In genomic region chr1:84348240-84348555, GRCh38 we compare ENCODE assay signal across 1 cellular context.
TF ChIP-seq lines count a peak whose summit lies in the region.

No MANE protein-coding gene starts in this region.

TF ChIP-seq in SK-N-SH treated with all-trans-retinoic acid at 6 μM for 48 hours, 23 proteins besides CTCF, POLR2A, EP300 and RAD21:
- no peak for TF ChIP-seq TSHZ2 (CRISPR knock-in tag; IDR thresholded peaks at IDR 0.05)
- TF ChIP-seq CSRNP3 (CRISPR knock-in tag; IDR thresholded peaks at IDR 0.05) = no peak
- TF ChIP-seq TOX (CRISPR knock-in tag; IDR thresholded peaks at IDR 0.05; ENCODE audit: borderline replicate concordance) = no peak
- TF ChIP-seq ZNF8 (CRISPR knock-in tag; IDR thresholded peaks at IDR 0.05) = no peak
- TF ChIP-seq CSDC2 (CRISPR knock-in tag; IDR thresholded peaks at IDR 0.05) = no peak
- TF ChIP-seq RARB (CRISPR knock-in tag; IDR thresholded peaks at IDR 0.05) = no peak
- no peak for TF ChIP-seq POU6F1 (CRISPR knock-in tag; IDR thresholded peaks at IDR 0.05; ENCODE audit: borderline replicate concordance, low read depth)
- no peak for TF ChIP-seq ESRRG (CRISPR knock-in tag; IDR thresholded peaks at IDR 0.05)
- no peak for TF ChIP-seq ARNTL (CRISPR knock-in tag; IDR thresholded peaks at IDR 0.05; ENCODE audit: borderline replicate concordance, low read depth)
- TF ChIP-seq ZFP3 (CRISPR knock-in tag; IDR thresholded peaks at IDR 0.05) = no peak
- TF ChIP-seq ZNF565 (CRISPR knock-in tag; conservative IDR thresholded peaks at IDR 0.05; ENCODE audit: low read depth) = no peak
- TF ChIP-seq TCF4 (CRISPR knock-in tag; IDR thresholded peaks at IDR 0.05; ENCODE audit: borderline replicate concordance) = no peak
- no peak for TF ChIP-seq ISL1 (CRISPR knock-in tag; IDR thresholded peaks at IDR 0.05)
- TF ChIP-seq OSR1 (CRISPR knock-in tag; IDR thresholded peaks at IDR 0.05) = no peak
- no peak for TF ChIP-seq ZC3H10 (CRISPR knock-in tag; IDR thresholded peaks at IDR 0.05)
- TF ChIP-seq PATZ1 (CRISPR knock-in tag; IDR thresholded peaks at IDR 0.05; ENCODE audit: borderline replicate concordance) = no peak
